1 cellular context compared by ENCODE assay signal in genomic region chr16:65306313-65306712, GRCh38.
TF ChIP-seq lines count a peak whose summit lies in the region.

No MANE protein-coding gene starts in this region.

TF ChIP-seq in HepG2, 621 proteins besides CTCF, POLR2A, EP300 and RAD21 (continued from another document):
- no peak for TF ChIP-seq ZNF275 (CRISPR knock-in tag; IDR thresholded peaks at IDR 0.05; ENCODE audit: borderline replicate concordance)
- no peak for TF ChIP-seq CHCHD3 (CRISPR knock-in tag; IDR thresholded peaks at IDR 0.05)
TF ChIP-seq in HepG2: peak in this region for 2.
